ENCODE assay signal across 8 cellular contexts in the genomic region with DNA sequence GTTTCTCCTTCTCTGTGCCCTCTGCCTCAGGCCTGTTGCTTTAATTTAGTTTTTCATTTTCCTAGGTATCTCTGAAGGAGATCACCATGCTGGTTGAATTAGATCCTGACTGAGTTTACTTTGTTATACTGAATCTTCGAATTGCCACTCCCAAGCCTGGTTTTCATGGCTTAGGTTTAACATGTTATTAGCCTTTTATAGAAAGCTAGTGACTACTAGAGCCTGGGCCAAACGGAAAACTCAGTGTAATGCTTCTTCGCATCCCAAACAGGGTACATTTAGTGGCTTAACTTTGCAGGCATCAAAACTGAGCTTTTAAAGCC. TPM values are rescaled to one million over a fixed set of nuclear protein-coding genes. Genes with fewer than 3 reads are reported as not detected.
DNase-seq lines count a peak whose midpoint lies in the region; ATAC-seq and TF ChIP-seq lines count a peak whose summit lies in the region.

No MANE protein-coding gene starts in this region.

- no peak for ATAC-seq in GM19035 (IDR thresholded peaks at IDR 0.05; ENCODE audit: unreplicated experiment)

- H3K4me1 ChIP-seq in adipocyte (ENCODE audit: control insufficient read depth, insufficient read depth, low read length) (peaks cover 25% of the 10 kb centered on the region), thymus (ENCODE audit: control insufficient read depth, insufficient read depth, low read length) (peaks cover 7% of the 10 kb centered on the region)

- H3K4me1 Mint-ChIP-seq in activated T-cell treated with anti-CD3 and anti-CD28 coated beads, Interleukin-2, amount 50 U/mL, for 24 hours (ENCODE audit: low read depth) = peaks cover 56% of the 10 kb centered on the region

- no peaks in the 10 kb centered on the region for H3K27me3 Mint-ChIP-seq in activated T-cell treated with anti-CD3 and anti-CD28 coated beads, Interleukin-2, amount 50 U/mL, for 24 hours

- H3K36me3 ChIP-seq in adipocyte (ENCODE audit: control insufficient read depth, insufficient read depth, low read length, severe bottlenecking) (no peaks in the 10 kb centered on the region), thymus (ENCODE audit: control insufficient read depth, insufficient read depth) (no peaks in the 10 kb centered on the region)

- intact Hi-C loops in lower leg skin (cut with DNase I; ENCODE audit: low total_unique reads) (no loop called here), head of caudate nucleus (cut with DNase I) (no loop called here)

- H3K36me3 Mint-ChIP-seq in activated T-cell treated with anti-CD3 and anti-CD28 coated beads, Interleukin-2, amount 50 U/mL, for 24 hours (ENCODE audit: low read depth) = peaks cover 62% of the 10 kb centered on the region

- DNase-seq in activated T-cell treated with anti-CD3 and anti-CD28 coated beads, Interleukin-2, amount 50 U/mL, for 24 hours = no peak
- DNase-seq in activated T-cell treated with anti-CD3 and anti-CD28 coated beads, Interleukin-2, amount 50 U/mL, for 48 hours = no peak
- DNase-seq in adipocyte (ENCODE audit: low read depth) (peak; percentile 7), lower leg skin (ENCODE audit: low spot score in 2 of 2) (no peak), head of caudate nucleus (no peak), NCI-H226 (no peak)

- 33 to 49% methylated on average over 3 of the region's 3 CpGs for WGBS in lower leg skin, 2 donors
- WGBS in thymus = 83% methylated on average over 3 of the region's 3 CpGs

- no peaks in the 10 kb centered on the region for H3K9me3 ChIP-seq in adipocyte (ENCODE audit: control insufficient read depth, low read length)
- H3K9me3 ChIP-seq in thymus (ENCODE audit: control insufficient read depth) = no peaks in the 10 kb centered on the region

- H3K9me3 Mint-ChIP-seq in activated T-cell treated with anti-CD3 and anti-CD28 coated beads, Interleukin-2, amount 50 U/mL, for 24 hours = no peaks in the 10 kb centered on the region

- H3K27ac Mint-ChIP-seq in activated T-cell treated with anti-CD3 and anti-CD28 coated beads, Interleukin-2, amount 50 U/mL, for 24 hours = peak overlapping the region; percentile 45

- H3K27ac ChIP-seq in thymus (ENCODE audit: low read depth) = no peak overlapping the region

- H3K4me3 Mint-ChIP-seq in activated T-cell treated with anti-CD3 and anti-CD28 coated beads, Interleukin-2, amount 50 U/mL, for 24 hours = peak overlapping the region; percentile 99

- peak overlapping the region; percentile 56 for H3K9ac ChIP-seq in adipocyte (ENCODE audit: low read length)

- TF ChIP-seq POLR2A in lower leg skin (IDR thresholded peaks at IDR 0.05) = no peak

- no peaks in the 10 kb centered on the region for H3K27me3 ChIP-seq in adipocyte (replicated peaks; ENCODE audit: control insufficient read depth, insufficient read depth, low read length)
- H3K27me3 ChIP-seq in thymus (ENCODE audit: control insufficient read depth, insufficient read depth) = no peaks in the 10 kb centered on the region

- no peak for TF ChIP-seq CTCF in lower leg skin (IDR thresholded peaks at IDR 0.05)

- H3K4me3 ChIP-seq in adipocyte (ENCODE audit: low read length) (peak overlapping the region; percentile 95), lower leg skin (ENCODE audit: low read depth, poor library complexity, severe bottlenecking) (peak overlapping the region; percentile 20), thymus (ENCODE audit: low read length) (peak overlapping the region; percentile 79)

RNA-seq across cellular contexts. Expression of a gene that starts 3.6 kb away (rescaled TPM):
- 10 to 100 TPM; 54.3 to 94.1 (median 64.9) TPM for total RNA-seq in lower leg skin
- 21.9 TPM for polyA plus RNA-seq in thymus

RNA-seq across cellular contexts. Expression of a gene that starts 46.2 kb away (rescaled TPM):
- total RNA-seq in lower leg skin = 1 to 10 TPM in 2 of 4 donors, under 1 TPM in 1, not detected in 1; 0.15 to 3.7 (median 2.0) TPM
- polyA plus RNA-seq in thymus = 3.3 TPM

Comparison
In these comparisons a context has a peak if more than half of its experiments do, and no peak if none do; other contexts are left out.
1. H3K4me3 ChIP-seq: peak in every context shown above with its lines; median percentile 95 in adipocyte; 79 in thymus; 20 in lower leg skin.